20 cellular contexts compared by ENCODE assay signal in genomic region chr14:85604671-85605070, GRCh38.
DNase-seq lines count a peak whose midpoint lies in the region; ATAC-seq, FAIRE-seq and TF ChIP-seq lines count a peak whose summit lies in the region.
"Had no signal": no experiment of that assay in that cellular context is flagged by ENCODE, and none has a peak within 500 bp of the region (broad histone marks: within the 10 kb centered on the region; RNA-seq: fewer than 3 reads in every experiment).

No MANE protein-coding gene starts in this region.

- H3K9ac ChIP-seq in endothelial cell of umbilical vein (replicated peaks; ENCODE audit: extremely low read depth, insufficient read depth, low read length) (no peak overlapping the region), PC-3 (ENCODE audit: low read length) (no peak overlapping the region)

- no peak overlapping the region for H3K4me3 ChIP-seq in endothelial cell of umbilical vein (replicated peaks in 1 of 3; ENCODE audit: insufficient read depth in 1 of 3, low read depth in 1 of 3, low read length in 3 of 3)
- H3K4me3 ChIP-seq in osteoblast (ENCODE audit: insufficient read depth, low read length): no peak overlapping the region
- no peak overlapping the region for H3K4me3 ChIP-seq in PC-3 (ENCODE audit: low read length)

- H4K20me1 ChIP-seq in endothelial cell of umbilical vein (replicated peaks; ENCODE audit: control insufficient read depth, extremely low read depth, insufficient read depth, low read length): no peaks in the 10 kb centered on the region
- no peaks in the 10 kb centered on the region for H4K20me1 ChIP-seq in osteoblast (ENCODE audit: insufficient read depth, low read length)
- no peaks in the 10 kb centered on the region for H4K20me1 ChIP-seq in PC-3 (ENCODE audit: low read length)

- FAIRE-seq in endothelial cell of umbilical vein (lab: Jason Lieb, UNC): no peak
- FAIRE-seq: G401.6, GM18507, GM19239 had no signal

- no peak for ATAC-seq in PC-3

- H3K4me3 Mint-ChIP-seq in type B pancreatic cell: no peak overlapping the region
- H3K4me3 Mint-ChIP-seq: IgD-negative memory B cell had no signal

- H3K79me2 ChIP-seq in endothelial cell of umbilical vein (ENCODE audit: control insufficient read depth, insufficient read depth, low read length) (no peaks in the 10 kb centered on the region), osteoblast (ENCODE audit: insufficient read depth, low read length) (peaks cover 2% of the 10 kb centered on the region), PC-3 (ENCODE audit: low read length) (no peaks in the 10 kb centered on the region)

- H3K36me3 Mint-ChIP-seq in type B pancreatic cell: peaks cover 11% of the 10 kb centered on the region

- H3K27ac Mint-ChIP-seq in type B pancreatic cell: no peak overlapping the region
- H3K27ac Mint-ChIP-seq: IgD-negative memory B cell had no signal

- peaks cover 42% of the 10 kb centered on the region for H3K4me1 Mint-ChIP-seq in type B pancreatic cell (ENCODE audit: unreplicated experiment)
- H3K4me1 Mint-ChIP-seq: IgD-negative memory B cell had no signal

- no peak for TF ChIP-seq CTCF in endothelial cell of umbilical vein (IDR thresholded peaks at IDR 0.05; ENCODE audit: extremely low read depth in 1 of 2, insufficient read depth in 1 of 2, low read depth in 1 of 2, low read length in 2 of 2)
- TF ChIP-seq CTCF in osteoblast (IDR thresholded peaks at IDR 0.05; ENCODE audit: extremely low read depth, low read depth, low read length): no peak
- TF ChIP-seq CTCF in type B pancreatic cell (conservative IDR thresholded peaks at IDR 0.05): no peak
- TF ChIP-seq CTCF in PC-3 (conservative IDR thresholded peaks at IDR 0.05; ENCODE audit: low read depth, low read length): no peak

- H3F3A ChIP-seq in PC-3 (ENCODE audit: low read length, unreplicated experiment): no peaks in the 10 kb centered on the region

- H3K27ac ChIP-seq in endothelial cell of umbilical vein (ENCODE audit: insufficient read depth, low read depth, low read length) (no peak overlapping the region), osteoblast (ENCODE audit: low read depth, low read length) (no peak overlapping the region), PC-3 (ENCODE audit: low read length) (no peak overlapping the region)
- H3K27ac ChIP-seq: 22Rv1 had no signal

- H3K27me3 ChIP-seq in endothelial cell of umbilical vein (ENCODE audit: control insufficient read depth in 2 of 2, insufficient read depth in 2 of 2, low read length in 2 of 2): no peaks in the 10 kb centered on the region
- no peaks in the 10 kb centered on the region for H3K27me3 ChIP-seq in osteoblast (ENCODE audit: insufficient read depth, low read length)
- H3K27me3 ChIP-seq in PC-3 (ENCODE audit: low read length): no peaks in the 10 kb centered on the region

- intact Hi-C loops in endothelial cell of umbilical vein (cut with micrococcal nuclease) (no loop called here), PC-3 (cut with micrococcal nuclease) (no loop called here)

- in situ Hi-C loops in ACHN (cut with HindIII; ENCODE audit: low pct_ligation_motif_present, low pct_unique_long_range_greater_than_20kb, low sequenced_read_pairs): no loop called here

- H3K4me1 ChIP-seq in endothelial cell of umbilical vein (ENCODE audit: control insufficient read depth, extremely low read depth, insufficient read depth, low read length) (no peaks in the 10 kb centered on the region), osteoblast (ENCODE audit: insufficient read depth, low read length) (peaks cover 32% of the 10 kb centered on the region), PC-3 (ENCODE audit: insufficient read depth, low read length) (no peaks in the 10 kb centered on the region)

- H2AFZ ChIP-seq in endothelial cell of umbilical vein (ENCODE audit: low read depth, low read length): no peak overlapping the region
- peak overlapping the region; percentile 26 for H2AFZ ChIP-seq in osteoblast (ENCODE audit: low read length)
- H2AFZ ChIP-seq in PC-3 (ENCODE audit: low read length): no peak overlapping the region

- H3K4me2 ChIP-seq in endothelial cell of umbilical vein (ENCODE audit: insufficient read depth, low read length) (no peak overlapping the region), osteoblast (ENCODE audit: insufficient read depth, low read length) (no peak overlapping the region), PC-3 (ENCODE audit: low read length) (no peak overlapping the region)

- peaks cover 0 to 12% of the 10 kb centered on the region in 2 experiments for H3K36me3 ChIP-seq in endothelial cell of umbilical vein (ENCODE audit: control insufficient read depth in 2 of 2, extremely low read depth in 1 of 2, insufficient read depth in 2 of 2, low read length in 2 of 2)
- no peaks in the 10 kb centered on the region for H3K36me3 ChIP-seq in osteoblast (ENCODE audit: insufficient read depth, low read length)
- H3K36me3 ChIP-seq in PC-3 (ENCODE audit: low read depth, low read length): no peaks in the 10 kb centered on the region

- DNase-seq in NCI-H146 (lab: John Stamatoyannopoulos, UW): peak; percentile 20
- no peak for DNase-seq in NCI-H146 treated with DMSO at 0.1 percent for 48 hours (lab: John Stamatoyannopoulos, UW; ENCODE audit: unreplicated experiment)
- peak; percentile 36 for DNase-seq in endothelial cell of umbilical vein (ENCODE audit: low read depth, low spot score)
- no peak for DNase-seq in osteoblast (ENCODE audit: insufficient read length, low spot score, missing footprints)
- no peak for DNase-seq in type B pancreatic cell (ENCODE audit: extremely low spot score, unreplicated experiment)
- DNase-seq in ACHN: no peak
- DNase-seq in PC-3: no peak
- DNase-seq in NCI-H1105 (lab: John Stamatoyannopoulos, UW): no peak
- DNase-seq: AML-193, C1 segment of cervical spinal cord, NCI-H1105 treated with DMSO at 0.1 percent for 48 hours, NCI-H1694 treated with DMSO at 0.1 percent for 48 hours, NCI-H510A, NCI-H748 treated with DMSO at 0.1 percent for 48 hours, SHP77 treated with DMSO at 0.1 percent for 48 hours had no signal

- TF ChIP-seq POLR2A in endothelial cell of umbilical vein (IDR thresholded peaks at IDR 0.05; ENCODE audit: low read depth, low read length): no peak

- H3K9me3 Mint-ChIP-seq in type B pancreatic cell: peaks cover 4% of the 10 kb centered on the region

- BruUV-seq in endothelial cell of umbilical vein (replicated peaks; lab: Mats Ljungman, UMichigan) (no TSS peak), PC-3 (replicated peaks; lab: Mats Ljungman, UMichigan) (no TSS peak)

- H3K9me1 ChIP-seq in endothelial cell of umbilical vein (replicated peaks; ENCODE audit: control insufficient read depth, extremely low read depth, insufficient read depth, low read length): no peaks in the 10 kb centered on the region

- no peaks in the 10 kb centered on the region for H3K27me3 Mint-ChIP-seq in type B pancreatic cell
- H3K27me3 Mint-ChIP-seq: IgD-negative memory B cell had no signal

- CTCF ChIA-PET in endothelial cell of umbilical vein (lab: Charles Lee): no interaction called here
- CTCF ChIA-PET in PC-3 (lab: Charles Lee): no interaction called here

- dilution Hi-C loops in endothelial cell of umbilical vein (cut with MboI; ENCODE audit: extremely low pct_ligation_motif_present, low sequenced_read_pairs): no loop called here

- H3K9me3 ChIP-seq in endothelial cell of umbilical vein (replicated peaks; ENCODE audit: control insufficient read depth, insufficient read depth, low read length) (no peaks in the 10 kb centered on the region), osteoblast (ENCODE audit: low read depth, low read length) (no peaks in the 10 kb centered on the region), PC-3 (ENCODE audit: low read length) (0 out of 2 replicates have a peak, but pooled peaks cover 3% of the 10 kb centered on the region)

- no peaks in the 10 kb centered on the region for H3K9me2 ChIP-seq in PC-3 (replicated peaks; ENCODE audit: low read length)

- POLR2A ChIA-PET in endothelial cell of umbilical vein (lab: Charles Lee): no interaction called here
- POLR2A ChIA-PET in PC-3 (lab: Charles Lee; ENCODE audit: unreplicated experiment): no interaction called here

TF ChIP-seq in endothelial cell of umbilical vein, 7 proteins besides CTCF, POLR2A, EP300 and RAD21:
- TF ChIP-seq JUN (IDR thresholded peaks at IDR 0.05; ENCODE audit: borderline replicate concordance, insufficient read depth, insufficient read length, low read depth): no peak
- TF ChIP-seq FOS (IDR thresholded peaks at IDR 0.05; ENCODE audit: borderline replicate concordance, insufficient read depth, low read length): no peak
- TF ChIP-seq MYC (IDR thresholded peaks at IDR 0.05; ENCODE audit: low read depth, low read length): no peak
- no peak for TF ChIP-seq EZH2 (IDR thresholded peaks at IDR 0.05; ENCODE audit: borderline replicate concordance, low read depth, low read length, severe bottlenecking)
- TF ChIP-seq POLR2AphosphoS5 (IDR thresholded peaks at IDR 0.05; ENCODE audit: insufficient read depth, low read depth, low read length): no peak
- TF ChIP-seq MAX (IDR thresholded peaks at IDR 0.05; ENCODE audit: insufficient read depth, insufficient read length): no peak
- TF ChIP-seq GATA2 (IDR thresholded peaks at IDR 0.05; ENCODE audit: insufficient read depth, insufficient read length, low read depth, low read length): no peak

Comparison
In these comparisons a context has a peak if more than half of its experiments do, and no peak if none do; other contexts are left out.
1. DNase-seq: peak in NCI-H146 (single experiment) and endothelial cell of umbilical vein (single experiment); none in NCI-H146 treated with DMSO at 0.1 percent for 48 hours (single experiment), osteoblast (single experiment), type B pancreatic cell (single experiment), ACHN (single experiment), PC-3 (single experiment) and NCI-H1105 (single experiment).